In the genomic region with DNA sequence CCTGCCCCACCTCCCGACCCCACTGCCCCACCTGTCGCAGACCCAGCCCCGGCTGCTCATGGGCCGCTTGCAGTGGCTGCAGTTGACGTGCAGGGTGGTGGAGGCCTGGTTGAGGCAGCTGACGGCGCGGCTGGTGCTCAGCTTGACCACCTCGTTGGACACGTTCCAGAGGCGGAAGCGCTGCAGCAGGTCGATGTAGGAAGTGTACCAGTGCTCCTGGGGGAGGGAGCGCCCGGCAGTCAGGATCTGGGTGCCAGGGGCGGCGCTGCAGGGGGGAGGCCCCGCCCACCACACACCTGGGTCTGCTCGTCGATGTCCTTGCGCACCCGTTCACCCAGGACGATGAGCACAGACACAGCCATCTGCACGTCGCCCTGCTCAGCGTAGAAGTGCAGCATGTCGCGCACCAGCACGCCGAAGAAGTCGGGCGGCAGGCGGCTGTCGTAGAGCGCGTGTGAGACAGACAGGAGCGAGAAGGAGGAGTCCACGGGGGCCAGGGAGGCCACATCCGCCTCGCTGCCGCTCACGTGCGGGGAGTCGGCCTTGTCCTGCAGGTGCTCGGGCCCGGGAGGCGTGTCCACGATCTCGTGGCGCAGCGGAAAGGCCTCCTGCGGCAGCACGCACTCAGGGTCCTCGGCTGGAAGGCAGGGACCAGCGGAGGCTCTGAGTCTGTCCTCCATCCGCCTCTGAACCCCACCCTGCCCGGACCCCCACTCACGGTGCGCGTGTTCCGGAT, we compare ENCODE assay signal across 8 cellular contexts. TPM values are rescaled to one million over a fixed set of nuclear protein-coding genes. Genes with fewer than 3 reads are reported as not detected.
A peak's percentile ranks its signal among the peaks of the same experiment; 100 is the strongest.
DNase-seq lines count a peak whose midpoint lies in the region; ATAC-seq and TF ChIP-seq lines count a peak whose summit lies in the region.

No MANE protein-coding gene starts in this region.

- H3K27ac Mint-ChIP-seq in MCF 10A (ENCODE audit: low read depth, unreplicated experiment) = peak overlapping the region; percentile 61

- peak overlapping the region; percentile 74 to 76 for H3K27ac ChIP-seq in prostate gland

- CTCF ChIA-PET in MCF 10A (lab: Yijun Ruan, JAX) = interaction anchor here (0.6 to 0.8 kb wide), 3 partner anchors 9 to 83 kb away, joined by 3 read pairs; a partner anchor contains a TSS

- POLR2A ChIA-PET in MCF 10A (lab: Yijun Ruan, JAX) = interaction anchor here (0.6 to 2.9 kb wide), 11 partner anchors 8 to 92 kb away, joined by 3 to 16 read pairs (median 8); a partner anchor contains a TSS

- H3K4me3 Mint-ChIP-seq in MCF 10A (ENCODE audit: unreplicated experiment) = peak overlapping the region; percentile 76

- no peaks in the 10 kb centered on the region for H3K9me3 Mint-ChIP-seq in MCF 10A (ENCODE audit: unreplicated experiment)

- TF ChIP-seq CTCF in MCF 10A (IDR thresholded peaks at IDR 0.05; ENCODE audit: unreplicated experiment) = no peak
- no peak for TF ChIP-seq CTCF in prostate gland (IDR thresholded peaks at IDR 0.05)

- WGBS in prostate gland = 91% methylated on average over 61 of the region's 61 CpGs

- TF ChIP-seq POLR2A in prostate gland (IDR thresholded peaks at IDR 0.05) = no peak

- no peaks in the 10 kb centered on the region for H3K27me3 Mint-ChIP-seq in MCF 10A (ENCODE audit: insufficient read depth, unreplicated experiment)

- peaks cover 6% of the 10 kb centered on the region for H3K4me1 Mint-ChIP-seq in MCF 10A (ENCODE audit: insufficient read depth, unreplicated experiment)

- peak overlapping the region; percentile 52 to 77 for H3K4me3 ChIP-seq in prostate gland

- intact Hi-C loops in MCF 10A (cut with micrococcal nuclease) = no loop called here
- intact Hi-C loops in prostate gland (cut with DNase I) = no loop called here

- no TSS peak for BruUV-seq in MCF 10A (replicated peaks; lab: Mats Ljungman, UMichigan)

- peaks cover 29% of the 10 kb centered on the region for H3K4me1 ChIP-seq in prostate gland (replicated peaks)

- ATAC-seq in GM18868 (IDR thresholded peaks at IDR 0.05; ENCODE audit: unreplicated experiment) (no peak), GM18511 (IDR thresholded peaks at IDR 0.05; ENCODE audit: unreplicated experiment) (no peak)

- H3K9me3 ChIP-seq in prostate gland = no peaks in the 10 kb centered on the region

- peaks cover 7 to 10% of the 10 kb centered on the region in 2 donors for H3K36me3 ChIP-seq in prostate gland

- DNase-seq in DMS153 (lab: John Stamatoyannopoulos, UW) (peak; percentile 86), NCI-H2029 (lab: John Stamatoyannopoulos, UW) (peak; percentile 84), MCF 10A (ENCODE audit: unreplicated experiment) (no peak), prostate gland (ENCODE audit: low spot score) (no peak), NCI-H446 treated with DMSO at 0.1 percent for 48 hours (lab: John Stamatoyannopoulos, UW) (no peak), HUDEP-2 (lab: John Stamatoyannopoulos, UW; ENCODE audit: unreplicated experiment in 76 of 76) (no peak)

- H3K27me3 ChIP-seq in prostate gland (replicated peaks; ENCODE audit: insufficient read depth) = no peaks in the 10 kb centered on the region

- peaks cover 64% of the 10 kb centered on the region for H3K36me3 Mint-ChIP-seq in MCF 10A (ENCODE audit: insufficient read depth, unreplicated experiment)

RNA-seq across cellular contexts. Expression of a gene that starts 1.0 kb away (rescaled TPM):
- total RNA-seq in MCF 10A (2022) (23.6 and 33.4 TPM in 2 replicates), prostate gland (100 to 1,000 TPM; 121 to 132 TPM)

RNA-seq across cellular contexts. Expression of a gene that starts 4.9 kb away (rescaled TPM):
- 99.3 and 124 TPM in 2 replicates for total RNA-seq in MCF 10A (2022)
- total RNA-seq in prostate gland = 100 to 1,000 TPM; 173 to 255 TPM

RNA-seq across cellular contexts. Expression of a gene that starts 5.1 kb away (rescaled TPM):
- total RNA-seq in MCF 10A (2022) (12.2 and 13.9 TPM in 2 replicates), prostate gland (10 to 100 TPM; 18.2 to 26.4 TPM)

RNA-seq across cellular contexts. Expression of a gene that starts 9.7 kb away (rescaled TPM):
- total RNA-seq in MCF 10A (2022) (3.0 and 4.5 TPM in 2 replicates), prostate gland (1 to 10 TPM; 4.5 to 4.9 TPM)

RNA-seq across cellular contexts. Expression of a gene that starts 17.2 kb away (rescaled TPM):
- total RNA-seq in MCF 10A (2022) (110 and 118 TPM in 2 replicates), prostate gland (100 to 1,000 TPM; 101 to 169 TPM)

Comparison
In these comparisons a context has a peak if more than half of its experiments do, and no peak if none do; other contexts are left out.
1. DNase-seq: peak in DMS153 (single experiment) and NCI-H2029 (single experiment); none in MCF 10A (single experiment), prostate gland (single experiment), NCI-H446 treated with DMSO at 0.1 percent for 48 hours (single experiment) and HUDEP-2 (0 of 76).